ENCODE assay signal across 9 cellular contexts in the genomic region with DNA sequence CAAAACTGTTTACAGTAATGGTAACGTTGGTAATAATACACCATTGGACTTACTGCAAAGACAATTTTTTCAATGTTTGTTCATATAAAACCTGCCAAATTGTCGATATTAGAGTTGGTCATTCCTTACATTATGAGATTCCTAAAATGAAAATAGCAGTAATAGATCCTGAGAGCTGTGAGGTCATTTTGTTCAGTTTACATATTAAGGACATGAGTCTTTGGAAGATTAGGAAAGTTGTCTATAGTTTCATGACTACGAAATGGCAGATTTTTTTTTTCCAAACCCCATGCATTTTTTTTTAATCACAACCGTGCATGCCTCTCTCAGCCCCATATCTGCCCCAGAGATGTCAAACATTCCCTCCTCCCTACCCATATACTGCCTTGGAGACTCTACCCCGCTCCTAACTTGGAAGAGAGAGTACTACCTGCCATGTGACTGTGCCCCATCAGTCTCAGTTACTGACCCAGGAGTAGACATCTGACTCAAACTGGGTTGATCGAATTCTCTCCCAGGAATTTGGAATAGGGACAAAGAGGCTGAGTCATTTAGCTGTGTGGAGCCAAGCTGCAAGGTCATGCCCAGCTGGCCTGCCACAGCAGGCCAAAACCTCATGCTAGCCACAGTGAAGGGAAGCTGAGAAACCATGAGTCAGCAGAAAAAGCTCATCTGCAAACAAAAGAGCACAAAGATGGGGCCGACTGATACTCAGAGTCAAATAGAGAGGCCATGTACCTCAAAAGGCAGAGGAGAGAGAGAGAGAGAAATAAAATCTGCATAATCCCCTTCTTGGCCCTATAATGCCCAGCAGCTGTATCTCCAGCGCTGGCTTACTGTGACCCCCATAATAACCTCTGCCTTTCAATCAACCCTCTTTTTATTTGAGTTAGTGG. TPM values are rescaled to one million over a fixed set of nuclear protein-coding genes. Genes with fewer than 3 reads are reported as not detected.
DNase-seq lines count a peak whose midpoint lies in the region; ATAC-seq and TF ChIP-seq lines count a peak whose summit lies in the region.
"Had no signal": no experiment of that assay in that cellular context is flagged by ENCODE, and none has a peak within 500 bp of the region (broad histone marks: within the 10 kb centered on the region; RNA-seq: fewer than 3 reads in every experiment).

No MANE protein-coding gene starts in this region.

- H3K4me1 ChIP-seq in Panc1 (ENCODE audit: control insufficient read depth, insufficient read depth, low read length) (peaks cover 15% of the 10 kb centered on the region), left lung (peaks cover 8 to 42% of the 10 kb centered on the region in 2 donors), transverse colon (peaks cover 0 to 13% (median 4%) of the 10 kb centered on the region in 4 donors)

- intact Hi-C loops in Panc1 (cut with micrococcal nuclease; ENCODE audit: unreplicated experiment), result no loop called here
- intact Hi-C loops in left lung (cut with DNase I), result no loop called here
- intact Hi-C loops in transverse colon (cut with DNase I; ENCODE audit: low total_unique reads), result no loop called here

- H3K27me3 ChIP-seq in Panc1 (ENCODE audit: control insufficient read depth, insufficient read depth, low read length) (no peaks in the 10 kb centered on the region), left lung (no peaks in the 10 kb centered on the region), transverse colon (no peaks in the 10 kb centered on the region)

- H3K9me3 ChIP-seq in Panc1 (ENCODE audit: control insufficient read depth, insufficient read depth, low read depth, low read length) (no peaks in the 10 kb centered on the region), left lung (no peaks in the 10 kb centered on the region), transverse colon (no peaks in the 10 kb centered on the region)

- no peaks in the 10 kb centered on the region for H3K36me3 ChIP-seq in Panc1 (ENCODE audit: control insufficient read depth, insufficient read depth, low read length)
- H3K36me3 ChIP-seq in left lung, result no peaks in the 10 kb centered on the region
- H3K36me3 ChIP-seq in transverse colon, result no peaks in the 10 kb centered on the region

- H3K4me3 ChIP-seq in Panc1 (ENCODE audit: low read depth in 2 of 2, low read length in 2 of 2) (no peak overlapping the region), coronary artery (no peak overlapping the region), left lung (no peak overlapping the region), transverse colon (no peak overlapping the region)
- H3K4me3 ChIP-seq: SK-N-MC had no signal

- BruUV-seq in Panc1 (replicated peaks; lab: Mats Ljungman, UMichigan), result no TSS peak

- POLR2A ChIA-PET in Panc1 (lab: Charles Lee), result interaction anchor here (0.8 kb wide), 1 partner anchor 21 kb away, joined by 3 read pairs; a partner anchor contains a TSS

- DNase-seq in EH (ENCODE audit: low read depth), result peak; percentile 96
- DNase-seq in Panc1 (ENCODE audit: low read depth, low spot score), result peak; percentile 97
- peak; percentile 75 for DNase-seq in coronary artery (ENCODE audit: low spot score)
- DNase-seq in left lung, result peak; percentile 76 to 83
- peak; percentile 41 for DNase-seq in transverse colon
- DNase-seq in activated CD4-positive, alpha-beta T cell treated with anti-CD3 and anti-CD28 coated beads, Interleukin-2, amount 50 U/mL, for 4 hours, result no peak
- no peak for DNase-seq in NCI-H1092 (lab: John Stamatoyannopoulos, UW)

- H3K27ac ChIP-seq in Panc1 (ENCODE audit: low read length), result peak overlapping the region; percentile 74
- H3K27ac ChIP-seq in coronary artery, result peak overlapping the region; percentile 4 to 51
- peak overlapping the region in 1 of 2 donors; percentile 63 for H3K27ac ChIP-seq in left lung
- H3K27ac ChIP-seq in transverse colon, result no peak overlapping the region
- H3K27ac ChIP-seq: SK-N-MC had no signal

- CTCF ChIA-PET in Panc1 (lab: Charles Lee), result interaction anchor here (0.7 kb wide), 2 partner anchors 131 to 515 kb away, joined by 3 to 4 read pairs; no protein-coding TSS in a partner anchor

- TF ChIP-seq CTCF in Panc1 (IDR thresholded peaks at IDR 0.05), result no peak
- no peak for TF ChIP-seq CTCF in coronary artery (IDR thresholded peaks at IDR 0.05)
- no peak for TF ChIP-seq CTCF in left lung (IDR thresholded peaks at IDR 0.05)
- no peak for TF ChIP-seq CTCF in transverse colon (IDR thresholded peaks at IDR 0.05)

- ATAC-seq in HG02610 (IDR thresholded peaks at IDR 0.05; ENCODE audit: unreplicated experiment) (peak; percentile 54), Panc1 (peak; percentile 95), left lung (peak; percentile 81)

- 63 to 69% methylated on average over 7 to 8 of the region's 8 CpGs for WGBS in transverse colon (ENCODE audit: low coverage in 1 of 2), 2 donors

- no peak for TF ChIP-seq POLR2A in transverse colon (IDR thresholded peaks at IDR 0.05)

- TF ChIP-seq EP300 in transverse colon (IDR thresholded peaks at IDR 0.05; ENCODE audit: low read depth), result no peak

- in situ Hi-C loops in Panc1 (cut with HindIII; ENCODE audit: low pct_unique_long_range_greater_than_20kb, low sequenced_read_pairs), result no loop called here
- in situ Hi-C loops in transverse colon (cut with MboI; ENCODE audit: low pct_ligation_motif_present in 1 of 4, low pct_unique_long_range_greater_than_20kb in 1 of 4, low sequenced_read_pairs in 3 of 4), result no loop called here

RNA-seq across cellular contexts. Expression of a gene that starts 21.0 kb away (rescaled TPM):
- total RNA-seq in Panc1 (2021; ENCODE audit: unreplicated experiment), result 47.6 TPM
- polyA plus RNA-seq in Panc1 (2012; ENCODE audit: insufficient read length), result 30.3 TPM
- total RNA-seq in left lung, result 10 to 100 TPM; 43.6 to 57.8 TPM
- 10 to 100 TPM; 16.3 to 44.9 (median 20.7) TPM for total RNA-seq in transverse colon

Comparison
In these comparisons a context has a peak if more than half of its experiments do, and no peak if none do; other contexts are left out.
1. DNase-seq: peak in EH (single experiment), Panc1 (single experiment), coronary artery (single experiment), left lung (2 of 2) and transverse colon (single experiment); none in activated CD4-positive, alpha-beta T cell treated with anti-CD3 and anti-CD28 coated beads, Interleukin-2, amount 50 U/mL, for 4 hours (0 of 2) and NCI-H1092 (single experiment).
2. H3K27ac ChIP-seq: peak in Panc1 (single experiment) and coronary artery (2 of 2); none in transverse colon (0 of 4).
3. Peak in every context shown above with its lines, with median percentiles within 50 percentile points of each other: ATAC-seq.